In the genomic region with DNA sequence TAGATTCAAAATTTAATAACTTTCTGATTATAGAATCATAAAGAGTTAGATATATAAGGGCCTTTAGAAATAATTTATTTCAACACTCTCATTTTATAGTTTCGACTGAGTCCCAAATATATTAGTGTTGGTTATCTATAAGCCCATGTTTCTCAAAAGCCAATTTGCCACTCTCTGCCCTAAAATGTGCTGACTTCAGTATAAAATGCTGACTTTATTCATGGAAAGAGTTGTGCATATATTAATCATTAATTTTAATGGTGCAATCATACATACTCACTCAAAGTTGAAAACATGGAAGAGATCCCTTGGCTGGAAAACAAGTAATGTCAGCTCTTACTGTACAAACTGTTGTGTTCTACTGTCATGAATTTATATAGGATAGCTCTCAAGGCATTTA, we compare ENCODE assay signal across 34 cellular contexts. TPM values are rescaled to one million over a fixed set of nuclear protein-coding genes. Genes with fewer than 3 reads are reported as not detected.
DNase-seq lines count a peak whose midpoint lies in the region; ATAC-seq, FAIRE-seq and TF ChIP-seq lines count a peak whose summit lies in the region.
"Had no signal": no experiment of that assay in that cellular context is flagged by ENCODE, and none has a peak within 500 bp of the region (broad histone marks: within the 10 kb centered on the region; RNA-seq: fewer than 3 reads in every experiment).

No MANE protein-coding gene starts in this region.

- FAIRE-seq in HepG2 (lab: Jason Lieb, UNC) (no peak), A549 (lab: Jason Lieb, UNC) (no peak)
- FAIRE-seq: A204.1, D721Med had no signal

- no peak overlapping the region for H3K4me2 ChIP-seq in HepG2 (ENCODE audit: low read depth, low read length)
- H3K4me2 ChIP-seq in A549 = no peak overlapping the region
- H3K4me2 ChIP-seq in IMR-90 (ENCODE audit: low read depth, low read length) = no peak overlapping the region
- H3K4me2 ChIP-seq in Karpas-422 (ENCODE audit: low read depth, low read length, poor library complexity, severe bottlenecking) = no peak overlapping the region
- H3K4me2 ChIP-seq: BLaER1; BLaER1 treated with 17β-estradiol and CSF1 and Interleukin-3, amounts not matched to agents 10 nM and 100 nM had no signal

- H4K91ac ChIP-seq in IMR-90 (ENCODE audit: insufficient read depth, low read depth, low read length) = no peak overlapping the region

- H2AK5ac ChIP-seq in IMR-90 (ENCODE audit: low read depth, low read length) = no peak overlapping the region

- no peaks in the 10 kb centered on the region for H3K27me3 ChIP-seq in HepG2 (ENCODE audit: control insufficient read depth in 1 of 2, insufficient read depth in 2 of 2, low read length in 2 of 2)
- H3K27me3 ChIP-seq in right lobe of liver = no peaks in the 10 kb centered on the region
- H3K27me3 ChIP-seq in IMR-90 (ENCODE audit: control insufficient read depth, insufficient read depth, low read length) = no peaks in the 10 kb centered on the region
- no peaks in the 10 kb centered on the region for H3K27me3 ChIP-seq in Karpas-422 (ENCODE audit: low read length)
- H3K27me3 ChIP-seq in psoas muscle (ENCODE audit: insufficient read depth in 3 of 3, low read length in 2 of 3) = no peaks in the 10 kb centered on the region
- H3K27me3 ChIP-seq: BE2C; BLaER1; BLaER1 treated with 17β-estradiol and CSF1 and Interleukin-3, amounts not matched to agents 10 nM and 100 nM had no signal

- no TSS peak for BruUV-seq in HepG2 (replicated peaks; lab: Mats Ljungman, UMichigan)
- no TSS peak for BruUV-seq in IMR-90 (replicated peaks; lab: Mats Ljungman, UMichigan)

- H2AFZ ChIP-seq in HepG2 (ENCODE audit: low read length) (no peak overlapping the region), IMR-90 (replicated peaks; ENCODE audit: low read length, poor library complexity) (no peak overlapping the region), Karpas-422 (ENCODE audit: low read length) (no peak overlapping the region)

- intact Hi-C loops in HepG2 (cut with micrococcal nuclease; ENCODE audit: unreplicated experiment) = no loop called here
- intact Hi-C loops in right lobe of liver (cut with DNase I) = no loop called here
- intact Hi-C loops in IMR-90 (cut with micrococcal nuclease) = no loop called here
- intact Hi-C loops in psoas muscle (cut with DNase I) = no loop called here

- TF ChIP-seq RAD21 in HepG2 (CRISPR knock-in tag; IDR thresholded peaks at IDR 0.05) = no peak
- no peak for TF ChIP-seq RAD21 in A549 (conservative IDR thresholded peaks at IDR 0.05 in 1 of 2, IDR thresholded peaks at IDR 0.05 in 1 of 2)
- no peak for TF ChIP-seq RAD21 in IMR-90 (IDR thresholded peaks at IDR 0.05; ENCODE audit: low read length)

- H3K56ac ChIP-seq in IMR-90 (ENCODE audit: extremely low read depth, insufficient read depth, low read length) = no peak overlapping the region

- no peak overlapping the region for H3K9ac ChIP-seq in HepG2 (ENCODE audit: insufficient read depth, low read depth, low read length)
- H3K9ac ChIP-seq in IMR-90 (ENCODE audit: low read depth, low read length) = no peak overlapping the region
- no peak overlapping the region for H3K9ac ChIP-seq in Karpas-422 (ENCODE audit: low read length)
- H3K9ac ChIP-seq: BLaER1; BLaER1 treated with 17β-estradiol and CSF1 and Interleukin-3, amounts not matched to agents 10 nM and 100 nM had no signal

- POLR2A ChIA-PET in HepG2 (lab: Yijun Ruan, JAX) (no interaction called here), A549 (lab: Yijun Ruan, JAX) (no interaction called here), IMR-90 (lab: Charles Lee; ENCODE audit: unreplicated experiment) (no interaction called here)

- H3K36me3 ChIP-seq in HepG2 (replicated peaks in 1 of 2; ENCODE audit: control insufficient read depth in 1 of 2, insufficient read depth in 2 of 2, low read length in 2 of 2) = no peaks in the 10 kb centered on the region
- H3K36me3 ChIP-seq in right lobe of liver = no peaks in the 10 kb centered on the region
- H3K36me3 ChIP-seq in IMR-90 (ENCODE audit: control insufficient read depth, insufficient read depth, low read length) = no peaks in the 10 kb centered on the region
- no peaks in the 10 kb centered on the region for H3K36me3 ChIP-seq in Karpas-422 (ENCODE audit: insufficient read depth, low read length)
- no peaks in the 10 kb centered on the region for H3K36me3 ChIP-seq in psoas muscle (ENCODE audit: insufficient read depth in 1 of 2, low read depth in 1 of 2)
- H3K36me3 ChIP-seq: BE2C; BLaER1; BLaER1 treated with 17β-estradiol and CSF1 and Interleukin-3, amounts not matched to agents 10 nM and 100 nM had no signal

- H3K14ac ChIP-seq in IMR-90 (replicated peaks; ENCODE audit: low read depth, low read length) = no peak overlapping the region

- H2BK15ac ChIP-seq in IMR-90 (ENCODE audit: low read depth, low read length) = no peak overlapping the region

- H3K79me2 ChIP-seq in HepG2 (ENCODE audit: insufficient read depth, low read length) = no peaks in the 10 kb centered on the region
- no peaks in the 10 kb centered on the region for H3K79me2 ChIP-seq in Karpas-422 (ENCODE audit: low read length)

- no peaks in the 10 kb centered on the region for H4K20me1 ChIP-seq in HepG2 (ENCODE audit: insufficient read depth, low read length)
- H4K20me1 ChIP-seq in IMR-90 (ENCODE audit: insufficient read depth, low read length) = no peaks in the 10 kb centered on the region
- no peaks in the 10 kb centered on the region for H4K20me1 ChIP-seq in Karpas-422 (ENCODE audit: insufficient read depth, low read depth, low read length)
- H4K20me1 ChIP-seq: BLaER1; BLaER1 treated with 17β-estradiol and CSF1 and Interleukin-3, amounts not matched to agents 10 nM and 100 nM had no signal

- dilution Hi-C loops in IMR-90 (cut with HindIII; ENCODE audit: low sequenced_read_pairs, unreplicated experiment) = no loop called here

- no peak overlapping the region for H4K8ac ChIP-seq in IMR-90 (ENCODE audit: low read depth in 2 of 2, low read length in 2 of 2)

- peaks cover 8% of the 10 kb centered on the region for H3K9me3 ChIP-seq in HepG2 (ENCODE audit: low read length)
- no peaks in the 10 kb centered on the region for H3K9me3 ChIP-seq in right lobe of liver
- H3K9me3 ChIP-seq in A549 = no peaks in the 10 kb centered on the region; the same call in 2 of the 3 replicates
- peaks cover 3% of the 10 kb centered on the region; the same call in 1 of the 2 replicates for H3K9me3 ChIP-seq in IMR-90 (ENCODE audit: control insufficient read depth, insufficient read depth, low read length)
- peaks cover 27% of the 10 kb centered on the region; the same call in 1 of the 2 replicates for H3K9me3 ChIP-seq in Karpas-422 (ENCODE audit: low read length)
- H3K9me3 ChIP-seq in psoas muscle = peaks cover 9% of the 10 kb centered on the region
- H3K9me3 ChIP-seq: BE2C had no signal

- DNase-seq in HepG2 (ENCODE audit: low spot score) = no peak
- no peak for DNase-seq in right lobe of liver
- DNase-seq in A549 (ENCODE audit: low read depth in 1 of 2, low spot score in 1 of 2) = no peak
- no peak for DNase-seq in IMR-90
- peak; percentile 4 for DNase-seq in Karpas-422
- no peak for DNase-seq in cortex of kidney (lab: John Stamatoyannopoulos, UW)
- no peak for DNase-seq in psoas muscle
- DNase-seq: 8988T; ACHN; AML-193; BE2C; C1 segment of cervical spinal cord; Caco-2; Calu3; CD4-positive, alpha-beta memory T cell; CD4-positive, alpha-beta T cell; CD4-positive, CD25-positive, alpha-beta regulatory T cell; CD8-positive, alpha-beta memory T cell; CD8-positive, alpha-beta T cell; COR-L47; DMS 273 treated with DMSO at 0.1 percent for 48 hours; DMS153; DMS53; DMS79; DMS79 treated with DMSO at 0.1 percent for 48 hours; DND-41; EL had no signal

- in situ Hi-C loops in HepG2 (cut with HindIII; ENCODE audit: extremely low pct_ligation_motif_present, low pct_unique_long_range_greater_than_20kb) (no loop called here), IMR-90 (cut with MboI; ENCODE audit: low sequenced_read_pairs) (no loop called here)

- no peak overlapping the region for H2AK9ac ChIP-seq in IMR-90 (replicated peaks; ENCODE audit: low read depth, low read length, poor library complexity)

- TF ChIP-seq CTCF in HepG2 (CRISPR knock-in tag; IDR thresholded peaks at IDR 0.05) (no peak), right lobe of liver (IDR thresholded peaks at IDR 0.05) (no peak), A549 (IDR thresholded peaks at IDR 0.05) (no peak), IMR-90 (conservative IDR thresholded peaks at IDR 0.05; ENCODE audit: low read depth, low read length) (no peak), psoas muscle (IDR thresholded peaks at IDR 0.05) (no peak)

- TF ChIP-seq POLR2A in HepG2 (IDR thresholded peaks at IDR 0.05; ENCODE audit: insufficient read depth in 1 of 2, low read depth in 2 of 2, low read length in 2 of 2) (no peak), right lobe of liver (IDR thresholded peaks at IDR 0.05) (no peak), A549 (IDR thresholded peaks at IDR 0.05; ENCODE audit: low read length) (no peak), IMR-90 (IDR thresholded peaks at IDR 0.05; ENCODE audit: low read depth, low read length) (no peak)

- H3K4me1 ChIP-seq in HepG2 (ENCODE audit: insufficient read depth, low read length) (no peaks in the 10 kb centered on the region), right lobe of liver (no peaks in the 10 kb centered on the region), A549 (no peaks in the 10 kb centered on the region), IMR-90 (ENCODE audit: control insufficient read depth, insufficient read depth, low read length) (no peaks in the 10 kb centered on the region), Karpas-422 (ENCODE audit: low read length) (no peaks in the 10 kb centered on the region), psoas muscle (no peaks in the 10 kb centered on the region)
- H3K4me1 ChIP-seq: BE2C, BLaER1, Caco-2 had no signal

- H3K27ac ChIP-seq in HepG2 (ENCODE audit: extremely low read length, insufficient read depth, low read length) (no peak overlapping the region), right lobe of liver (no peak overlapping the region), A549 (no peak overlapping the region), IMR-90 (ENCODE audit: insufficient read depth, low read length) (no peak overlapping the region), Karpas-422 (ENCODE audit: low read length) (no peak overlapping the region), psoas muscle (no peak overlapping the region)
- H3K27ac ChIP-seq: 22Rv1; BLaER1; BLaER1 treated with 17β-estradiol and CSF1 and Interleukin-3, amounts not matched to agents 10 nM and 100 nM; C4-2B had no signal

- 3% methylated on average over 1 of the region's 1 CpG for WGBS in HepG2 (ENCODE audit: low lambda C conversion rate)
- 55% methylated on average over 1 of the region's 1 CpG for WGBS in right lobe of liver (ENCODE audit: insufficient coverage, low coverage, low lambda C conversion rate, missing lambda C conversion rate)
- WGBS in A549 (ENCODE audit: missing lambda C conversion rate) = 2% methylated on average over 1 of the region's 1 CpG
- WGBS in IMR-90 (ENCODE audit: extremely low coverage in 2 of 2, insufficient read length in 1 of 2), 2 experiments = no CpG with 5 or more reads among the region's 1 CpG
- 84 to 91% (median 88%) methylated on average over 1 of the region's 1 CpG for WGBS in psoas muscle, 3 donors

- H3K4ac ChIP-seq in IMR-90 (ENCODE audit: low read depth, low read length) = no peak overlapping the region

- H3K9me2 ChIP-seq in Karpas-422 (replicated peaks; ENCODE audit: insufficient read depth, low read length) = no peaks in the 10 kb centered on the region

- H3K18ac ChIP-seq in IMR-90 (ENCODE audit: low read depth, low read length) = no peak overlapping the region

- H3K4me3 ChIP-seq in HepG2 (replicated peaks in 1 of 3; ENCODE audit: insufficient read depth in 1 of 3, low read depth in 2 of 3, low read length in 3 of 3) = no peak overlapping the region
- H3K4me3 ChIP-seq in right lobe of liver = no peak overlapping the region
- H3K4me3 ChIP-seq in A549 = no peak overlapping the region
- H3K4me3 ChIP-seq in IMR-90 (ENCODE audit: insufficient read depth, low read depth, low read length) = no peak overlapping the region
- no peak overlapping the region for H3K4me3 ChIP-seq in Karpas-422 (ENCODE audit: low read length)
- H3K4me3 ChIP-seq in psoas muscle = no peak overlapping the region
- H3K4me3 ChIP-seq: BLaER1; BLaER1 treated with 17β-estradiol and CSF1 and Interleukin-3, amounts not matched to agents 10 nM and 100 nM had no signal

- H2BK20ac ChIP-seq in IMR-90 (ENCODE audit: low read depth, low read length) = no peak overlapping the region

- no peak overlapping the region for H2BK120ac ChIP-seq in IMR-90 (ENCODE audit: low read depth, low read length)

- H3K23ac ChIP-seq in IMR-90 (ENCODE audit: low read depth, low read length) = no peak overlapping the region

- H3K79me1 ChIP-seq in IMR-90 (ENCODE audit: low read depth in 1 of 2, low read length in 2 of 2) = no peaks in the 10 kb centered on the region

- TF ChIP-seq EP300 in HepG2 (IDR thresholded peaks at IDR 0.05; ENCODE audit: low read depth in 2 of 2, low read length in 2 of 2) = no peak
- no peak for TF ChIP-seq EP300 in HepG2 (CRISPR knock-in tag; IDR thresholded peaks at IDR 0.05; ENCODE audit: borderline replicate concordance)
- no peak for TF ChIP-seq EP300 in A549 (IDR thresholded peaks at IDR 0.05)

- no peak overlapping the region for H2BK5ac ChIP-seq in IMR-90 (ENCODE audit: low read depth, low read length, poor library complexity, severe bottlenecking)

- CTCF ChIA-PET in HepG2 (lab: Yijun Ruan, JAX; ENCODE audit: low intra/inter-chr PET ratio, low total read pairs) (no interaction called here), A549 (lab: Yijun Ruan, JAX) (no interaction called here), IMR-90 (lab: Yijun Ruan, JAX) (no interaction called here)

- ATAC-seq in HepG2 (no peak), right lobe of liver (no peak), A549 (no peak), IMR-90 (ENCODE audit: low read depth) (no peak), psoas muscle (no peak), GM18873 (IDR thresholded peaks at IDR 0.05; ENCODE audit: low FRiP score, unreplicated experiment) (no peak)
- ATAC-seq: CD8-positive, alpha-beta T cell had no signal

- no peaks in the 10 kb centered on the region for H3K9me1 ChIP-seq in IMR-90 (ENCODE audit: insufficient read depth, low read length)

- H4K5ac ChIP-seq in IMR-90 (ENCODE audit: low read depth, low read length) = no peak overlapping the region

RNA-seq across cellular contexts. Expression of gene ZWINT, which starts 19.4 kb away (rescaled TPM):
- total RNA-seq in HepG2 (2016; rRNA removed; fragmentation: Illumina TruSeq; extraction: Trizol) (121 and 166 TPM in 2 replicates), right lobe of liver (1 to 10 TPM in 5 of 6 experiments, under 1 TPM in 1; 0.48 to 7.4 (median 2.1) TPM), IMR-90 (2012; rRNA removed) (52.0 and 54.7 TPM in 2 replicates), psoas muscle (under 1 TPM; 0.37 to 0.82 (median 0.53) TPM)
- total RNA-seq in HepG2 (2016; cell fraction: cytosol; rRNA removed; fragmentation: Illumina TruSeq; extraction: Trizol; ENCODE audit: low read depth) = 12.2 and 14.3 TPM in 2 replicates
- 132 and 175 TPM in 2 replicates for total RNA-seq in HepG2 (2016; cell fraction: insoluble cytoplasmic fraction; rRNA removed; fragmentation: Illumina TruSeq; extraction: Trizol)
- 32.4 and 39.4 TPM in 2 replicates for total RNA-seq in HepG2 (2016; cell fraction: membrane; rRNA removed; fragmentation: Illumina TruSeq; extraction: Trizol)
- 72.9 and 78.8 TPM in 2 replicates for total RNA-seq in HepG2 (2016; cell fraction: nucleus; rRNA removed; fragmentation: Illumina TruSeq; extraction: Trizol)
- polyA plus RNA-seq in HepG2 (2011; rRNA removed) (19.2 and 27.3 TPM in 2 replicates), A549 (2011; rRNA removed) (76.7 and 78.8 TPM in 2 replicates), A549 (2017; fragmentation: RNase III; extraction: RNeasy Plus Mini Kit Qiagen cat#74134 plus additional on column Dnase treatment) (105 to 123 TPM (median 116 TPM) in 3 replicates), IMR-90 (2012; rRNA removed) (47.3 and 56.4 TPM in 2 replicates), psoas muscle (1 to 10 TPM in 1 of 3 donors, under 1 TPM in 2; 0.30 to 2.3 (median 0.49) TPM)
- 14.3 and 22.5 TPM in 2 replicates for polyA plus RNA-seq in HepG2 (2011; cell fraction: cytosol; rRNA removed)
- 27.4 and 39.1 TPM in 2 replicates for polyA plus RNA-seq in HepG2 (2011; cell fraction: nucleus; rRNA removed)
- 9.7 and 29.4 TPM in 2 replicates for polyA plus RNA-seq in HepG2 (2012)
- polyA plus RNA-seq in HepG2 (2016; cell fraction: cytosol; fragmentation: Illumina TruSeq; extraction: Trizol; ENCODE audit: low read depth) = 9.7 and 11.3 TPM in 2 replicates
- 158 and 190 TPM in 2 replicates for polyA plus RNA-seq in HepG2 (2016; cell fraction: insoluble cytoplasmic fraction; fragmentation: Illumina TruSeq; extraction: Trizol; ENCODE audit: low read depth)
- 23.0 and 26.3 TPM in 2 replicates for polyA plus RNA-seq in HepG2 (2016; cell fraction: membrane; fragmentation: Illumina TruSeq; extraction: Trizol; ENCODE audit: low read depth)
- 126 and 134 TPM in 2 replicates for polyA plus RNA-seq in HepG2 (2016; cell fraction: nucleus; fragmentation: Illumina TruSeq; extraction: Trizol; ENCODE audit: insufficient read depth, low read depth)
- 8.1 and 66.6 TPM in 2 replicates for polyA minus RNA-seq in HepG2 (2011; rRNA and poly(A)+ RNA removed; ENCODE audit: low replicate concordance)
- polyA minus RNA-seq in HepG2 (2011; cell fraction: cytosol; rRNA and poly(A)+ RNA removed) = 6.3 and 10.3 TPM in 2 replicates
- polyA minus RNA-seq in HepG2 (2011; cell fraction: nucleus; rRNA and poly(A)+ RNA removed) = 17.3 and 23.2 TPM in 2 replicates
- 126 and 148 TPM in 2 replicates for polyA plus RNA-seq in A549 (2012; cell fraction: cytosol; rRNA removed)
- polyA plus RNA-seq in A549 (2012; cell fraction: nucleus; rRNA removed) = 78.8 and 94.7 TPM in 2 replicates
- 35.2 and 35.9 TPM in 2 replicates for polyA minus RNA-seq in A549 (2011; rRNA and poly(A)+ RNA removed)
- 15.4 and 23.5 TPM in 2 replicates for polyA plus RNA-seq in IMR-90 (2012; cell fraction: cytosol; rRNA removed)
- polyA plus RNA-seq in IMR-90 (2012; cell fraction: nucleus; rRNA removed; ENCODE audit: low replicate concordance) = 32.5 and 44.4 TPM in 2 replicates
- total RNA-seq in Karpas-422 (2014; rRNA removed; shearing (Covaris generic); ENCODE audit: low replicate concordance) = 24.9 and 40.8 TPM in 2 replicates

Comparison
In these comparisons a context has a peak if more than half of its experiments do, and no peak if none do; other contexts are left out.
1. Of the 38 proteins assayed by ChIP-seq in both HepG2 and A549: peak only in HepG2: none; only in A549: none; in both: MAFK; in neither: 37.